1 cellular context compared by ENCODE assay signal in the genomic region with DNA sequence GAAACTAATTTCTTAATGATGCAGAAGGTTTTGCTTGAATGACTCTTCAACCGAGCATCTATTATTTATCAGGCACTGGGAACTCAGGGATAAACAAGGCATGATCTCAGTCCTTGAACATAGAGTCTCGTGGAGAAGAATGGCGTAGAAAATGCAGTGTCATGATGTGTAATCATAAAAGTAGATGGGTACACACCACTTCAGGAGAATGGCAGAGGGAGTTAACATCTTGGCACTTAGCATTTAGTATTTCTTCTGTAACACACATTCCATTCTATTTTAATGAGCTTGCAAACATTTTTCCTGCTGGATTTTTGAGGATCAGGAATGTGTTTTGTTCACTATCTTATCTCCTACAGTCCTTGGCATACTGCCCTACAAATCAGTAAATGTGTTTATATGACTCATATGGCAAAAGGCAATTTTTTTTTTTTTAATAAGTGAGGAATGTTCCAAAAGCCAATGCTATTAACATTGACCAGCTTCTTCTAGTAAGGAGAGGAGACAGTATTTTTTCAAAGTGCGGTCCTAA.
TF ChIP-seq lines count a peak whose summit lies in the region.

No MANE protein-coding gene starts in this region.

TF ChIP-seq in HEK293, 187 proteins besides CTCF, POLR2A, EP300 and RAD21 (continued from another document and continues in another):
- TF ChIP-seq ZSCAN5A (tag by site-specific recombination; IDR thresholded peaks at IDR 0.05) (no peak), ZNF785 (tag by site-specific recombination; IDR thresholded peaks at IDR 0.05) (no peak), ZNF658 (tag by site-specific recombination; IDR thresholded peaks at IDR 0.05) (no peak), ZNF19 (tag by site-specific recombination; IDR thresholded peaks at IDR 0.05; ENCODE audit: low read depth) (no peak), BCL11A (tag by site-specific recombination; IDR thresholded peaks at IDR 0.05; ENCODE audit: low read depth) (peak; percentile 62), ZNF433 (tag by site-specific recombination; IDR thresholded peaks at IDR 0.05; ENCODE audit: low read depth) (no peak), IKZF3 (tag by site-specific recombination; IDR thresholded peaks at IDR 0.05) (peak; percentile 90), ZNF48 (tag by site-specific recombination; IDR thresholded peaks at IDR 0.05) (no peak), KLF8 (tag by site-specific recombination; IDR thresholded peaks at IDR 0.05) (peak; percentile 89), ZNF792 (tag by site-specific recombination; IDR thresholded peaks at IDR 0.05) (peak; percentile 16; the same call in 1 of the 2 replicates), ZBTB6 (tag by site-specific recombination; IDR thresholded peaks at IDR 0.05) (peak; percentile 54; the same call in 1 of the 2 replicates), ZNF704 (tag by site-specific recombination; IDR thresholded peaks at IDR 0.05) (no peak), ZNF391 (tag by site-specific recombination; IDR thresholded peaks at IDR 0.05; ENCODE audit: borderline replicate concordance, low read depth) (peak; percentile 91), PRDM6 (tag by site-specific recombination; IDR thresholded peaks at IDR 0.05) (peak; percentile 99), ZIC2 (tag by site-specific recombination; IDR thresholded peaks at IDR 0.05) (no peak), ZNF654 (tag by site-specific recombination; IDR thresholded peaks at IDR 0.05; ENCODE audit: low read depth) (peak; percentile 15; the same call in 1 of the 2 replicates), ZSCAN30 (tag by site-specific recombination; IDR thresholded peaks at IDR 0.05) (peak; percentile 60; the same call in 1 of the 2 replicates), ZNF266 (tag by site-specific recombination; IDR thresholded peaks at IDR 0.05; ENCODE audit: low read depth) (no peak), ZEB2 (tag by site-specific recombination; IDR thresholded peaks at IDR 0.05) (peak; percentile 86), ZNF350 (tag by site-specific recombination; IDR thresholded peaks at IDR 0.05) (no peak), SALL2 (tag by site-specific recombination; IDR thresholded peaks at IDR 0.05; ENCODE audit: borderline replicate concordance) (no peak), ZNF341 (tag by site-specific recombination; IDR thresholded peaks at IDR 0.05; ENCODE audit: low read depth) (no peak), GLIS1 (tag by site-specific recombination; IDR thresholded peaks at IDR 0.05) (peak; percentile 12; the same call in 1 of the 2 replicates), ZNF366 (tag by site-specific recombination; conservative IDR thresholded peaks at IDR 0.05) (peak; percentile 94), ZNF664 (tag by site-specific recombination; IDR thresholded peaks at IDR 0.05) (no peak), SP3 (tag by site-specific recombination; IDR thresholded peaks at IDR 0.05) (peak; percentile 57), MYNN (tag by site-specific recombination; IDR thresholded peaks at IDR 0.05; ENCODE audit: borderline replicate concordance) (no peak), ZNF248 (tag by site-specific recombination; IDR thresholded peaks at IDR 0.05) (no peak), GLIS2 (tag by site-specific recombination; IDR thresholded peaks at IDR 0.05) (no peak), ZNF10 (tag by site-specific recombination; IDR thresholded peaks at IDR 0.05) (0 out of 2 replicates have a peak, but pooled peaks have one; percentile 55), ZBTB20 (tag by site-specific recombination; IDR thresholded peaks at IDR 0.05) (no peak; the same call in 1 of the 2 replicates), ZNF146 (tag by site-specific recombination; IDR thresholded peaks at IDR 0.05) (no peak), ZNF18 (tag by site-specific recombination; IDR thresholded peaks at IDR 0.05) (peak; percentile 76)
- TF ChIP-seq, protein P1, sequence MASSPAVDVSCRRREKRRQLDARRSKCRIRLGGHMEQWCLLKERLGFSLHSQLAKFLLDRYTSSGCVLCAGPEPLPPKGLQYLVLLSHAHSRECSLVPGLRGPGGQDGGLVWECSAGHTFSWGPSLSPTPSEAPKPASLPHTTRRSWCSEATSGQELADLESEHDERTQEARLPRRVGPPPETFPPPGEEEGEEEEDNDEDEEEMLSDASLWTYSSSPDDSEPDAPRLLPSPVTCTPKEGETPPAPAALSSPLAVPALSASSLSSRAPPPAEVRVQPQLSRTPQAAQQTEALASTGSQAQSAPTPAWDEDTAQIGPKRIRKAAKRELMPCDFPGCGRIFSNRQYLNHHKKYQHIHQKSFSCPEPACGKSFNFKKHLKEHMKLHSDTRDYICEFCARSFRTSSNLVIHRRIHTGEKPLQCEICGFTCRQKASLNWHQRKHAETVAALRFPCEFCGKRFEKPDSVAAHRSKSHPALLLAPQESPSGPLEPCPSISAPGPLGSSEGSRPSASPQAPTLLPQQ (tag by site-specific recombination; IDR thresholded peaks at IDR 0.05) = peak; percentile 47
- TF ChIP-seq, protein P2, sequence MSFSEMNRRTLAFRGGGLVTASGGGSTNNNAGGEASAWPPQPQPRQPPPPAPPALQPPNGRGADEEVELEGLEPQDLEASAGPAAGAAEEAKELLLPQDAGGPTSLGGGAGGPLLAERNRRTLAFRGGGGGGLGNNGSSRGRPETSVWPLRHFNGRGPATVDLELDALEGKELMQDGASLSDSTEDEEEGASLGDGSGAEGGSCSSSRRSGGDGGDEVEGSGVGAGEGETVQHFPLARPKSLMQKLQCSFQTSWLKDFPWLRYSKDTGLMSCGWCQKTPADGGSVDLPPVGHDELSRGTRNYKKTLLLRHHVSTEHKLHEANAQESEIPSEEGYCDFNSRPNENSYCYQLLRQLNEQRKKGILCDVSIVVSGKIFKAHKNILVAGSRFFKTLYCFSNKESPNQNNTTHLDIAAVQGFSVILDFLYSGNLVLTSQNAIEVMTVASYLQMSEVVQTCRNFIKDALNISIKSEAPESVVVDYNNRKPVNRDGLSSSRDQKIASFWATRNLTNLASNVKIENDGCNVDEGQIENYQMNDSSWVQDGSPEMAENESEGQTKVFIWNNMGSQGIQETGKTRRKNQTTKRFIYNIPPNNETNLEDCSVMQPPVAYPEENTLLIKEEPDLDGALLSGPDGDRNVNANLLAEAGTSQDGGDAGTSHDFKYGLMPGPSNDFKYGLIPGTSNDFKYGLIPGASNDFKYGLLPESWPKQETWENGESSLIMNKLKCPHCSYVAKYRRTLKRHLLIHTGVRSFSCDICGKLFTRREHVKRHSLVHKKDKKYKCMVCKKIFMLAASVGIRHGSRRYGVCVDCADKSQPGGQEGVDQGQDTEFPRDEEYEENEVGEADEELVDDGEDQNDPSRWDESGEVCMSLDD (tag by site-specific recombination; IDR thresholded peaks at IDR 0.05) = no peak
- TF ChIP-seq, protein P3, sequence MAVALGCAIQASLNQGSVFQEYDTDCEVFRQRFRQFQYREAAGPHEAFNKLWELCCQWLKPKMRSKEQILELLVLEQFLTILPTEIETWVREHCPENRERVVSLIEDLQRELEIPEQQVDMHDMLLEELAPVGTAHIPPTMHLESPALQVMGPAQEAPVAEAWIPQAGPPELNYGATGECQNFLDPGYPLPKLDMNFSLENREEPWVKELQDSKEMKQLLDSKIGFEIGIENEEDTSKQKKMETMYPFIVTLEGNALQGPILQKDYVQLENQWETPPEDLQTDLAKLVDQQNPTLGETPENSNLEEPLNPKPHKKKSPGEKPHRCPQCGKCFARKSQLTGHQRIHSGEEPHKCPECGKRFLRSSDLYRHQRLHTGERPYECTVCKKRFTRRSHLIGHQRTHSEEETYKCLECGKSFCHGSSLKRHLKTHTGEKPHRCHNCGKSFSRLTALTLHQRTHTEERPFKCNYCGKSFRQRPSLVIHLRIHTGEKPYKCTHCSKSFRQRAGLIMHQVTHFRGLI (tag by site-specific recombination; IDR thresholded peaks at IDR 0.05) = no peak
- TF ChIP-seq, protein P4, sequence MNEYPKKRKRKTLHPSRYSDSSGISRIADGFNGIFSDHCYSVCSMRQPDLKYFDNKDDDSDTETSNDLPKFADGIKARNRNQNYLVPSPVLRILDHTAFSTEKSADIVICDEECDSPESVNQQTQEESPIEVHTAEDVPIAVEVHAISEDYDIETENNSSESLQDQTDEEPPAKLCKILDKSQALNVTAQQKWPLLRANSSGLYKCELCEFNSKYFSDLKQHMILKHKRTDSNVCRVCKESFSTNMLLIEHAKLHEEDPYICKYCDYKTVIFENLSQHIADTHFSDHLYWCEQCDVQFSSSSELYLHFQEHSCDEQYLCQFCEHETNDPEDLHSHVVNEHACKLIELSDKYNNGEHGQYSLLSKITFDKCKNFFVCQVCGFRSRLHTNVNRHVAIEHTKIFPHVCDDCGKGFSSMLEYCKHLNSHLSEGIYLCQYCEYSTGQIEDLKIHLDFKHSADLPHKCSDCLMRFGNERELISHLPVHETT (tag by site-specific recombination; IDR thresholded peaks at IDR 0.05) = 0 out of 2 replicates have a peak, but pooled peaks have one; percentile 68
- TF ChIP-seq, protein P5, sequence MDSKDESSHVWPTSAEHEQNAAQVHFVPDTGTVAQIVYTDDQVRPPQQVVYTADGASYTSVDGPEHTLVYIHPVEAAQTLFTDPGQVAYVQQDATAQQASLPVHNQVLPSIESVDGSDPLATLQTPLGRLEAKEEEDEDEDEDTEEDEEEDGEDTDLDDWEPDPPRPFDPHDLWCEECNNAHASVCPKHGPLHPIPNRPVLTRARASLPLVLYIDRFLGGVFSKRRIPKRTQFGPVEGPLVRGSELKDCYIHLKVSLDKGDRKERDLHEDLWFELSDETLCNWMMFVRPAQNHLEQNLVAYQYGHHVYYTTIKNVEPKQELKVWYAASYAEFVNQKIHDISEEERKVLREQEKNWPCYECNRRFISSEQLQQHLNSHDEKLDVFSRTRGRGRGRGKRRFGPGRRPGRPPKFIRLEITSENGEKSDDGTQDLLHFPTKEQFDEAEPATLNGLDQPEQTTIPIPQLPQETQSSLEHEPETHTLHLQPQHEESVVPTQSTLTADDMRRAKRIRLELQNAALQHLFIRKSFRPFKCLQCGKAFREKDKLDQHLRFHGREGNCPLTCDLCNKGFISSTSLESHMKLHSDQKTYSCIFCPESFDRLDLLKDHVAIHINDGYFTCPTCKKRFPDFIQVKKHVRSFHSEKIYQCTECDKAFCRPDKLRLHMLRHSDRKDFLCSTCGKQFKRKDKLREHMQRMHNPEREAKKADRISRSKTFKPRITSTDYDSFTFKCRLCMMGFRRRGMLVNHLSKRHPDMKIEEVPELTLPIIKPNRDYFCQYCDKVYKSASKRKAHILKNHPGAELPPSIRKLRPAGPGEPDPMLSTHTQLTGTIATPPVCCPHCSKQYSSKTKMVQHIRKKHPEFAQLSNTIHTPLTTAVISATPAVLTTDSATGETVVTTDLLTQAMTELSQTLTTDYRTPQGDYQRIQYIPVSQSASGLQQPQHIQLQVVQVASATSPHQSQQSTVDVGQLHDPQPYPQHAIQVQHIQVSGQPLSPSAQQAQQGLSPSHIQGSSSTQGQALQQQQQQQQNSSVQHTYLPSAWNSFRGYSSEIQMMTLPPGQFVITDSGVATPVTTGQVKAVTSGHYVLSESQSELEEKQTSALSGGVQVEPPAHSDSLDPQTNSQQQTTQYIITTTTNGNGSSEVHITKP (tag by site-specific recombination; IDR thresholded peaks at IDR 0.05) = peak; percentile 93
